In genomic region chr19:32570081-32570785, GRCh38 we compare ENCODE assay signal across 8 cellular contexts. TPM values are rescaled to one million over a fixed set of nuclear protein-coding genes. Genes with fewer than 3 reads are reported as not detected.
DNase-seq lines count a peak whose midpoint lies in the region; ATAC-seq and TF ChIP-seq lines count a peak whose summit lies in the region.

No MANE protein-coding gene starts in this region.

- H3K4me3 ChIP-seq in AG10803 (ENCODE audit: low read length) (peak overlapping the region; percentile 29; the same call in 1 of the 2 replicates), WERI-Rb-1 (ENCODE audit: low read depth, low read length) (peak overlapping the region; percentile 41)

- no peaks in the 10 kb centered on the region for H3K9me3 ChIP-seq in WERI-Rb-1 (ENCODE audit: severe bottlenecking)

- ATAC-seq in GM18498 (IDR thresholded peaks at IDR 0.05; ENCODE audit: unreplicated experiment) = peak; percentile 51
- no peak for ATAC-seq in GM21390 (IDR thresholded peaks at IDR 0.05; ENCODE audit: unreplicated experiment)

- H3K36me3 ChIP-seq in WERI-Rb-1 = no peaks in the 10 kb centered on the region

- no peaks in the 10 kb centered on the region for H3K27me3 ChIP-seq in WERI-Rb-1 (ENCODE audit: insufficient read depth, low read depth, severe bottlenecking)

- TF ChIP-seq CTCF in AG10803 (conservative IDR thresholded peaks at IDR 0.05; ENCODE audit: low read length) = peak; percentile 84
- TF ChIP-seq CTCF in WERI-Rb-1 (IDR thresholded peaks at IDR 0.05; ENCODE audit: low read depth, low read length) = peak; percentile 81

- DNase-seq in AG10803 (ENCODE audit: low read depth) (peak; percentile 63), NCI-H2196 (lab: John Stamatoyannopoulos, UW; ENCODE audit: unreplicated experiment) (peak; percentile 51), WERI-Rb-1 (peak; percentile 66), lung microvascular endothelial cell (ENCODE audit: low read depth in 2 of 2) (peak; percentile 55 to 63), stromal cell of bone marrow (ENCODE audit: low read depth) (peak; percentile 35)
- peak; percentile 29 for DNase-seq in effector CD4-positive, alpha-beta T cell

- no peak overlapping the region for H3K27ac ChIP-seq in WERI-Rb-1

RNA-seq across cellular contexts. Expression of gene PDCD5, which starts 10.8 kb away (rescaled TPM):
- total RNA-seq in lung microvascular endothelial cell = 70.6 and 76.6 TPM in 2 replicates
